Comparison of ENCODE assay signal across 9 cellular contexts in genomic region chr20:17825949-17826843, GRCh38.
DNase-seq lines count a peak whose midpoint lies in the region; ATAC-seq and TF ChIP-seq lines count a peak whose summit lies in the region.
"Had no signal": no experiment of that assay in that cellular context is flagged by ENCODE, and none has a peak within 500 bp of the region (broad histone marks: within the 10 kb centered on the region; RNA-seq: fewer than 3 reads in every experiment).

No MANE protein-coding gene starts in this region.

- H3K36me3 Mint-ChIP-seq in activated T-cell treated with anti-CD3 and anti-CD28 coated beads, Interleukin-2, amount 50 U/mL, for 4 hours (ENCODE audit: insufficient read depth) = no peaks in the 10 kb centered on the region

- H3K27me3 Mint-ChIP-seq in activated T-cell treated with anti-CD3 and anti-CD28 coated beads, Interleukin-2, amount 50 U/mL, for 4 hours (ENCODE audit: low read depth) = no peaks in the 10 kb centered on the region

- ATAC-seq in GM18907 (IDR thresholded peaks at IDR 0.05; ENCODE audit: unreplicated experiment) (peak; percentile 93), HG02885 (IDR thresholded peaks at IDR 0.05; ENCODE audit: poor library complexity, unreplicated experiment) (peak; percentile 94), sciatic nerve (no peak)
- peak; percentile 66 to 74 for ATAC-seq in activated T-cell treated with anti-CD3 and anti-CD28 coated beads, Interleukin-2, amount 50 U/mL, for 4 hours

- CTCF ChIA-PET in RWPE1 (lab: Yijun Ruan, JAX) = interaction anchor here (0.9 kb wide), 1 partner anchor 462 kb away, joined by 3 read pairs; no protein-coding TSS in a partner anchor

- H3K4me1 Mint-ChIP-seq in activated T-cell treated with anti-CD3 and anti-CD28 coated beads, Interleukin-2, amount 50 U/mL, for 4 hours (ENCODE audit: low read depth) = no peaks in the 10 kb centered on the region

- H3K4me3 Mint-ChIP-seq in activated T-cell treated with anti-CD3 and anti-CD28 coated beads, Interleukin-2, amount 50 U/mL, for 4 hours = no peak overlapping the region

- peak; percentile 45 for DNase-seq in A172 (ENCODE audit: low spot score)
- DNase-seq in activated T-cell treated with anti-CD3 and anti-CD28 coated beads, Interleukin-2, amount 50 U/mL, for 4 hours = no peak
- no peak for DNase-seq in sciatic nerve (ENCODE audit: low spot score)
- no peak for DNase-seq in AG08395 (ENCODE audit: low spot score)
- no peak for DNase-seq in RWPE1 (ENCODE audit: low spot score)
- DNase-seq in NCI-H2196 treated with DMSO at 0.1 percent for 48 hours (lab: John Stamatoyannopoulos, UW; ENCODE audit: unreplicated experiment) = no peak
- DNase-seq: NCI-H2227 treated with DMSO at 0.1 percent for 48 hours had no signal

- H3K9me3 Mint-ChIP-seq in activated T-cell treated with anti-CD3 and anti-CD28 coated beads, Interleukin-2, amount 50 U/mL, for 4 hours = no peaks in the 10 kb centered on the region

- TF ChIP-seq CTCF in RWPE1 (conservative IDR thresholded peaks at IDR 0.05; ENCODE audit: low read depth) = no peak

- H3K27ac ChIP-seq in RWPE1 = no peak overlapping the region

- POLR2A ChIA-PET in RWPE1 (lab: Yijun Ruan, JAX; ENCODE audit: low non-redundant PET) = no interaction called here

- intact Hi-C loops in sciatic nerve (cut with DNase I) = no loop called here
